ENCODE assay signal across 10 cellular contexts in genomic region chr16:10870808-10871156, GRCh38. TPM values are rescaled to one million over a fixed set of nuclear protein-coding genes. Genes with fewer than 3 reads are reported as not detected.
DNase-seq lines count a peak whose midpoint lies in the region; ATAC-seq and TF ChIP-seq lines count a peak whose summit lies in the region.
"Had no signal": no experiment of that assay in that cellular context is flagged by ENCODE, and none has a peak within 500 bp of the region (broad histone marks: within the 10 kb centered on the region; RNA-seq: fewer than 3 reads in every experiment).

No MANE protein-coding gene starts in this region.

- H3K9me3 ChIP-seq in OCI-LY1 (ENCODE audit: low read length) (no peaks in the 10 kb centered on the region), esophagus (ENCODE audit: control insufficient read depth in 2 of 2, insufficient read depth in 1 of 2, low read depth in 1 of 2, low read length in 1 of 2) (no peaks in the 10 kb centered on the region), spleen (no peaks in the 10 kb centered on the region), thyroid gland (no peaks in the 10 kb centered on the region)

- peak overlapping the region; percentile 10; the same call in 1 of the 2 replicates for H3K4me2 ChIP-seq in OCI-LY1 (ENCODE audit: low read length)

- intact Hi-C loops in spleen (cut with DNase I; ENCODE audit: low total_unique reads) (no loop called here), thyroid gland (cut with DNase I) (no loop called here)

- H4K20me1 ChIP-seq in OCI-LY1 (ENCODE audit: insufficient read depth, low read length), result no peaks in the 10 kb centered on the region

- ATAC-seq in GM18867 (IDR thresholded peaks at IDR 0.05; ENCODE audit: unreplicated experiment) (peak; percentile 1), GM21515 (IDR thresholded peaks at IDR 0.05; ENCODE audit: unreplicated experiment) (no peak)

- no peaks in the 10 kb centered on the region for H3F3A ChIP-seq in OCI-LY1 (ENCODE audit: insufficient read depth, low read length)

- DNase-seq in spleen (no peak), thyroid gland (no peak), UCSD-AML1 (lab: John Stamatoyannopoulos, UW; ENCODE audit: unreplicated experiment) (no peak)
- DNase-seq: NCI-H1930 had no signal

- TF ChIP-seq POLR2A in spleen (IDR thresholded peaks at IDR 0.05) (no peak), thyroid gland (IDR thresholded peaks at IDR 0.05) (no peak)

- H3K4me1 ChIP-seq in OCI-LY1 (ENCODE audit: insufficient read depth, low read length, severe bottlenecking) (peaks cover 64% of the 10 kb centered on the region), esophagus (ENCODE audit: control insufficient read depth in 2 of 2, insufficient read depth in 2 of 2, low read length in 1 of 2) (peaks cover 0 to 12% of the 10 kb centered on the region in 2 donors), spleen (peaks cover 38 to 94% (median 80%) of the 10 kb centered on the region in 6 donors), thyroid gland (peaks cover 0 to 30% of the 10 kb centered on the region in 2 donors)

- no peak for TF ChIP-seq CTCF in OCI-LY1 (IDR thresholded peaks at IDR 0.05; ENCODE audit: low read length)
- TF ChIP-seq CTCF in spleen (IDR thresholded peaks at IDR 0.05 in 8 of 11, conservative IDR thresholded peaks at IDR 0.05 in 3 of 11), result no peak
- TF ChIP-seq CTCF in thyroid gland (IDR thresholded peaks at IDR 0.05), result no peak

- no peaks in the 10 kb centered on the region for H3K79me2 ChIP-seq in OCI-LY1 (ENCODE audit: insufficient read depth, low read length)

- H3K4me3 ChIP-seq in OCI-LY1 (ENCODE audit: low read depth, low read length, poor library complexity, severe bottlenecking) (no peak overlapping the region), esophagus (ENCODE audit: low read depth in 1 of 2, low read length in 2 of 2) (no peak overlapping the region), spleen (no peak overlapping the region), thyroid gland (replicated peaks in 1 of 3) (no peak overlapping the region)
- H3K4me3 ChIP-seq: coronary artery had no signal

- no peaks in the 10 kb centered on the region for H3K9me2 ChIP-seq in OCI-LY1 (ENCODE audit: low read depth, low read length)

- H3K27me3 ChIP-seq in OCI-LY1 (ENCODE audit: insufficient read depth, low read length) (no peaks in the 10 kb centered on the region), esophagus (ENCODE audit: control insufficient read depth in 1 of 2, insufficient read depth in 2 of 2, low read length in 2 of 2) (no peaks in the 10 kb centered on the region), spleen (replicated peaks in 1 of 7) (no peaks in the 10 kb centered on the region), thyroid gland (no peaks in the 10 kb centered on the region)

- H3K27ac ChIP-seq in OCI-LY1 (ENCODE audit: low read depth, low read length, poor library complexity, severe bottlenecking), result peak overlapping the region; percentile 72
- H3K27ac ChIP-seq in esophagus (ENCODE audit: low read depth in 2 of 2, low read length in 1 of 2), result peak overlapping the region; percentile 3 to 40
- H3K27ac ChIP-seq in spleen, result peak overlapping the region; percentile 61 to 85 (median 77)
- no peak overlapping the region for H3K27ac ChIP-seq in thyroid gland

- H3K36me3 ChIP-seq in OCI-LY1 (ENCODE audit: insufficient read depth, low read length) (no peaks in the 10 kb centered on the region), esophagus (ENCODE audit: control insufficient read depth in 2 of 2, insufficient read depth in 2 of 2, low read length in 1 of 2) (no peaks in the 10 kb centered on the region), spleen (no peaks in the 10 kb centered on the region), thyroid gland (no peaks in the 10 kb centered on the region)

- H3K9ac ChIP-seq in OCI-LY1 (ENCODE audit: low read length), result no peak overlapping the region; the same call in 1 of the 2 replicates

- 59 to 71% methylated on average over 5 of the region's 5 CpGs for WGBS in esophagus, 2 donors
- WGBS in spleen, 5 donors, result 40 to 69% (median 51%) methylated on average over 5 of the region's 5 CpGs
- 82 to 84% methylated on average over 5 of the region's 5 CpGs for WGBS in thyroid gland, 2 donors

- no peak overlapping the region for H2AFZ ChIP-seq in OCI-LY1 (ENCODE audit: low read length)

RNA-seq across cellular contexts. Expression of gene CIITA, which starts 6.2 kb away (rescaled TPM):
- polyA plus RNA-seq in esophagus, result 1 to 10 TPM; 2.8 to 5.5 TPM
- 100 to 1,000 TPM in 6 of 7 donors, 10 to 100 TPM in 1; 88.0 to 179 (median 143) TPM for total RNA-seq in spleen
- polyA plus RNA-seq in spleen, result 10 to 100 TPM; 67.0 to 93.6 (median 81.8) TPM
- total RNA-seq in thyroid gland, result 10 to 100 TPM in 2 of 4 donors, 1 to 10 TPM in 2; 1.8 to 14.3 (median 10.0) TPM
- total RNA-seq: progenitor cell of endocrine pancreas had no signal

RNA-seq across cellular contexts. Expression of gene TVP23A, which starts 52.2 kb away (rescaled TPM):
- polyA plus RNA-seq in esophagus (under 1 TPM; 0.05 to 0.08 TPM), spleen (1 to 10 TPM in 1 of 3 donors, under 1 TPM in 2; 0.29 to 1.1 (median 0.72) TPM)
- total RNA-seq in spleen (1 to 10 TPM in 3 of 7 donors, under 1 TPM in 3, not detected in 1; 0.42 to 2.2 (median 1.2) TPM), thyroid gland (under 1 TPM in 2 of 4 donors, not detected in 2; 0.13 to 0.45 TPM)

Comparison
In these comparisons a context has a peak if more than half of its experiments do, and no peak if none do; other contexts are left out.
1. H3K27ac ChIP-seq: peak in OCI-LY1 (single experiment), esophagus (2 of 2) and spleen (8 of 8); none in thyroid gland (0 of 3).
2. RNA of gene CIITA, which starts 6.2 kb away (total RNA-seq): 88.0 to 179 TPM in spleen; 1.8 to 14.3 TPM in thyroid gland; every median in the first group is over 4 times any median in the second.